13 cellular contexts compared by ENCODE assay signal in the genomic region with DNA sequence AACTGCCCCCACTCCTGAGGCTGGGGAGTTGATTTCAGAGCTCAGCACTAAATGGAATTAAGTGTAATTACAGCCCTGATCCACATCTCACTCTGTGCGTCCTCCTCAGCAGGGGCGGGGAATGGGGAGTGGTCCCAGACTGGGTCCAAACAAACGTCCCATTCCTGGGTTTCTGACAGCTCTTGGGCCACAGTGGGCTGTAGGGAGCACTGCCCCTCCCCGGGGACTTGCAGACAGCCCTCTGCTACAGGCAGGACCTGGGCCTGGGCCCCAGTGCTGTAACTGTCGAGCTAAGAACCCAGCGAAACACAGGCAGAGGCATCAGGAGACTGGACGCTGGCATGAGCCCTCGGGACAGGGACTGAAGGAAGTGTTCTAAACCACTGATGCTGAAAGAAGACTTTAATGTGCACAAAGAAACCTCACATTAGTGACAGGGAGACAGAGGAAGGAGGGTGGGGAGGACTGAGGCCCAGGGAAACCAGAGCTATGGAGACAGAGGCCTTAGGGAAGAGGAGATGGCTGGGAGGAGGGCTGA. TPM values are rescaled to one million over a fixed set of nuclear protein-coding genes. Genes with fewer than 3 reads are reported as not detected.
DNase-seq lines count a peak whose midpoint lies in the region; ATAC-seq and TF ChIP-seq lines count a peak whose summit lies in the region.
"Had no signal": no experiment of that assay in that cellular context is flagged by ENCODE, and none has a peak within 500 bp of the region (broad histone marks: within the 10 kb centered on the region; RNA-seq: fewer than 3 reads in every experiment).

No MANE protein-coding gene starts in this region.

- POLR2A ChIA-PET in PC-3 (lab: Charles Lee; ENCODE audit: unreplicated experiment): no interaction called here
- POLR2A ChIA-PET in activated CD4-positive, alpha-beta memory T cell treated with anti-CD3 and anti-CD28 coated beads for 36 hours (lab: Charles Lee): interaction anchor here (1.4 kb wide), 1 partner anchor 17 kb away, joined by 4 read pairs; no protein-coding TSS in a partner anchor

- peaks cover 44% of the 10 kb centered on the region for H3K4me1 Mint-ChIP-seq in activated CD4-positive, alpha-beta memory T cell treated with anti-CD3 and anti-CD28 coated beads for 36 hours (ENCODE audit: low read depth)

- no peaks in the 10 kb centered on the region for H3F3A ChIP-seq in PC-3 (ENCODE audit: low read length, unreplicated experiment)

- H3K27ac Mint-ChIP-seq in activated CD4-positive, alpha-beta memory T cell treated with anti-CD3 and anti-CD28 coated beads for 36 hours: no peak overlapping the region

- 73 to 81% (median 80%) methylated on average over 8 of the region's 8 CpGs for WGBS in psoas muscle, 3 donors

- no peaks in the 10 kb centered on the region for H3K9me2 ChIP-seq in PC-3 (replicated peaks; ENCODE audit: low read length)

- H3K79me2 ChIP-seq in PC-3 (ENCODE audit: low read length) (no peaks in the 10 kb centered on the region), osteoblast (ENCODE audit: insufficient read depth, low read length) (no peaks in the 10 kb centered on the region)

- intact Hi-C loops in PC-3 (cut with micrococcal nuclease): no loop called here
- intact Hi-C loops in activated CD4-positive, alpha-beta memory T cell treated with anti-CD3 and anti-CD28 coated beads for 36 hours (cut with micrococcal nuclease): loop anchor here (2.0 kb wide), 1 partner anchor 17 kb away; a partner anchor contains a TSS
- intact Hi-C loops in psoas muscle (cut with DNase I): loop anchor here in 1 of 2 donors (5.0 kb wide), 1 partner anchor 37 kb away; no protein-coding TSS in a partner anchor

- TF ChIP-seq CTCF in PC-3 (conservative IDR thresholded peaks at IDR 0.05; ENCODE audit: low read depth, low read length): no peak
- TF ChIP-seq CTCF in osteoblast (IDR thresholded peaks at IDR 0.05; ENCODE audit: extremely low read depth, low read depth, low read length): no peak
- TF ChIP-seq CTCF in psoas muscle (IDR thresholded peaks at IDR 0.05): no peak

- no peak overlapping the region for H3K4me3 Mint-ChIP-seq in activated CD4-positive, alpha-beta memory T cell treated with anti-CD3 and anti-CD28 coated beads for 36 hours

- CTCF ChIA-PET in PC-3 (lab: Charles Lee): no interaction called here
- CTCF ChIA-PET in activated CD4-positive, alpha-beta memory T cell treated with anti-CD3 and anti-CD28 coated beads for 36 hours (lab: Charles Lee): interaction anchor here (1.0 to 1.1 kb wide), 2 partner anchors 15 to 79 kb away, joined by 3 read pairs; no protein-coding TSS in a partner anchor

- H3K27me3 Mint-ChIP-seq in activated CD4-positive, alpha-beta memory T cell treated with anti-CD3 and anti-CD28 coated beads for 36 hours: peaks cover 2% of the 10 kb centered on the region

- H3K9me3 ChIP-seq in PC-3 (ENCODE audit: low read length) (no peaks in the 10 kb centered on the region), osteoblast (ENCODE audit: low read depth, low read length) (no peaks in the 10 kb centered on the region), psoas muscle (no peaks in the 10 kb centered on the region)
- H3K9me3 ChIP-seq: SJCRH30 had no signal

- H3K9me3 Mint-ChIP-seq in activated CD4-positive, alpha-beta memory T cell treated with anti-CD3 and anti-CD28 coated beads for 36 hours: no peaks in the 10 kb centered on the region

- H3K4me1 ChIP-seq in PC-3 (ENCODE audit: insufficient read depth, low read length) (peaks cover 41% of the 10 kb centered on the region), osteoblast (ENCODE audit: insufficient read depth, low read length) (peaks cover 43% of the 10 kb centered on the region), psoas muscle (peaks cover 15% of the 10 kb centered on the region)

- DNase-seq in COLO829 (ENCODE audit: low spot score) (peak; percentile 69), PC-3 (no peak), epidermal melanocyte (ENCODE audit: insufficient read length, low spot score) (peak; percentile 94), osteoblast (ENCODE audit: insufficient read length, low spot score, missing footprints) (peak; percentile 74), mesenteric fat pad (ENCODE audit: low spot score) (no peak), psoas muscle (no peak), SIG-M5 treated with dmso at 0.1 percent for 504 hours (lab: John Stamatoyannopoulos, UW; ENCODE audit: unreplicated experiment) (no peak)
- DNase-seq in activated CD4-positive, alpha-beta memory T cell treated with anti-CD3 and anti-CD28 coated beads for 36 hours: no peak
- DNase-seq: NCI-H1105, NCI-H526 treated with DMSO at 0.1 percent for 48 hours had no signal

- H3K27ac ChIP-seq in PC-3 (ENCODE audit: low read length): no peak overlapping the region
- peak overlapping the region; percentile 91 for H3K27ac ChIP-seq in osteoblast (ENCODE audit: low read depth, low read length)
- H3K27ac ChIP-seq in psoas muscle: no peak overlapping the region
- H3K27ac ChIP-seq: cardiac muscle cell had no signal

- H2AFZ ChIP-seq in PC-3 (ENCODE audit: low read length) (no peak overlapping the region), osteoblast (ENCODE audit: low read length) (peak overlapping the region; percentile 43)

- no peaks in the 10 kb centered on the region for H3K36me3 Mint-ChIP-seq in activated CD4-positive, alpha-beta memory T cell treated with anti-CD3 and anti-CD28 coated beads for 36 hours

- BruUV-seq in PC-3 (replicated peaks; lab: Mats Ljungman, UMichigan): no TSS peak

- H3K27me3 ChIP-seq in PC-3 (ENCODE audit: low read length) (no peaks in the 10 kb centered on the region), osteoblast (ENCODE audit: insufficient read depth, low read length) (no peaks in the 10 kb centered on the region), psoas muscle (ENCODE audit: insufficient read depth in 3 of 3, low read length in 2 of 3) (no peaks in the 10 kb centered on the region)
- H3K27me3 ChIP-seq: cardiac muscle cell, SJCRH30 had no signal

- no peaks in the 10 kb centered on the region for H4K20me1 ChIP-seq in PC-3 (ENCODE audit: low read length)
- H4K20me1 ChIP-seq in osteoblast (ENCODE audit: insufficient read depth, low read length): no peaks in the 10 kb centered on the region

- H3K9ac ChIP-seq in PC-3 (ENCODE audit: low read length): no peak overlapping the region

- H3K4me3 ChIP-seq in PC-3 (ENCODE audit: low read length) (no peak overlapping the region), osteoblast (ENCODE audit: insufficient read depth, low read length) (no peak overlapping the region), psoas muscle (no peak overlapping the region)
- H3K4me3 ChIP-seq: cardiac muscle cell, SJCRH30 had no signal

- H3K4me2 ChIP-seq in PC-3 (ENCODE audit: low read length): 0 out of 2 replicates have a peak overlapping the region, but pooled peaks have one; percentile 45
- H3K4me2 ChIP-seq in osteoblast (ENCODE audit: insufficient read depth, low read length): no peak overlapping the region

- H3K36me3 ChIP-seq in PC-3 (ENCODE audit: low read depth, low read length) (no peaks in the 10 kb centered on the region), osteoblast (ENCODE audit: insufficient read depth, low read length) (no peaks in the 10 kb centered on the region), psoas muscle (ENCODE audit: insufficient read depth in 1 of 2, low read depth in 1 of 2) (no peaks in the 10 kb centered on the region)
- H3K36me3 ChIP-seq: cardiac muscle cell, SJCRH30 had no signal

- no peak for ATAC-seq in PC-3
- ATAC-seq in psoas muscle: no peak

RNA-seq across cellular contexts. Expression of a gene that starts 5.7 kb away (rescaled TPM):
- total RNA-seq in PC-3 (2014; rRNA removed): 20.6 and 29.8 TPM in 2 replicates
- 28.0 and 29.7 TPM in 2 replicates for total RNA-seq in osteoblast
- total RNA-seq in mesenteric fat pad: 25.9 TPM
- 10 to 100 TPM; 13.9 to 18.8 TPM for total RNA-seq in activated CD4-positive, alpha-beta memory T cell treated with anti-CD3 and anti-CD28 coated beads for 36 hours
- total RNA-seq in psoas muscle: 10 to 100 TPM in 3 of 4 donors, 1 to 10 TPM in 1; 9.5 to 10.8 (median 10.2) TPM
- 1 to 10 TPM; 4.1 to 8.3 (median 6.0) TPM for polyA plus RNA-seq in psoas muscle

RNA-seq across cellular contexts. Expression of a gene that starts 17.8 kb away (rescaled TPM):
- total RNA-seq in PC-3 (2014; rRNA removed) (24.5 and 29.4 TPM in 2 replicates), osteoblast (5.1 and 5.9 TPM in 2 replicates), mesenteric fat pad (10.4 TPM), psoas muscle (100 to 1,000 TPM in 1 of 4 donors, 10 to 100 TPM in 3; 53.3 to 101 (median 78.7) TPM)
- 10 to 100 TPM; 29.0 to 35.1 TPM for total RNA-seq in activated CD4-positive, alpha-beta memory T cell treated with anti-CD3 and anti-CD28 coated beads for 36 hours
- polyA plus RNA-seq in psoas muscle: 10 to 100 TPM; 19.2 to 34.0 (median 26.2) TPM

RNA-seq across cellular contexts. Expression of a gene that starts 31.7 kb away (rescaled TPM):
- total RNA-seq in PC-3 (2014; rRNA removed) (4.0 and 8.2 TPM in 2 replicates), osteoblast (1.8 and 2.1 TPM in 2 replicates), mesenteric fat pad (2.8 TPM), psoas muscle (1,000 to 10,000 TPM in 2 of 4 donors, 100 to 1,000 TPM in 2; 788 to 1,374 (median 978) TPM)
- 1 to 10 TPM; 5.8 to 7.6 TPM for total RNA-seq in activated CD4-positive, alpha-beta memory T cell treated with anti-CD3 and anti-CD28 coated beads for 36 hours
- polyA plus RNA-seq in psoas muscle: 100 to 1,000 TPM; 256 to 608 (median 529) TPM
- polyA plus RNA-seq: CD14-positive monocyte had no signal

RNA-seq across cellular contexts. Expression of a gene that starts 59.5 kb away (rescaled TPM):
- 9.0 and 12.3 TPM in 2 replicates for total RNA-seq in PC-3 (2014; rRNA removed)
- 8.7 and 8.8 TPM in 2 replicates for total RNA-seq in osteoblast
- 9.0 TPM for total RNA-seq in mesenteric fat pad
- 10 to 100 TPM; 16.3 to 22.2 TPM for total RNA-seq in activated CD4-positive, alpha-beta memory T cell treated with anti-CD3 and anti-CD28 coated beads for 36 hours
- total RNA-seq in psoas muscle: 10 to 100 TPM in 3 of 4 donors, 1 to 10 TPM in 1; 7.2 to 12.6 (median 10.9) TPM
- 1 to 10 TPM; 4.2 to 7.7 (median 6.4) TPM for polyA plus RNA-seq in psoas muscle

Comparison
In these comparisons a context has a peak if more than half of its experiments do, and no peak if none do; other contexts are left out.
1. DNase-seq: peak in COLO829 (single experiment), epidermal melanocyte (single experiment) and osteoblast (single experiment); none in PC-3 (single experiment), mesenteric fat pad (single experiment), activated CD4-positive, alpha-beta memory T cell treated with anti-CD3 and anti-CD28 coated beads for 36 hours (single experiment), psoas muscle (0 of 2) and SIG-M5 treated with dmso at 0.1 percent for 504 hours (single experiment).
2. RNA of a gene that starts 31.7 kb away (total RNA-seq): 788 to 1,374 TPM in psoas muscle; 4.0 to 8.2 TPM in PC-3, 5.8 to 7.6 TPM in activated CD4-positive, alpha-beta memory T cell treated with anti-CD3 and anti-CD28 coated beads for 36 hours, 2.8 TPM in mesenteric fat pad (single experiment) and 1.8 to 2.1 TPM in osteoblast; every median in the first group is over 10 times any median in the second.